Comparison of ENCODE assay signal across 8 cellular contexts in genomic region chr17:7260601-7261376, GRCh38. TPM values are rescaled to one million over a fixed set of nuclear protein-coding genes. Genes with fewer than 3 reads are reported as not detected.
DNase-seq lines count a peak whose midpoint lies in the region; ATAC-seq and TF ChIP-seq lines count a peak whose summit lies in the region.

No MANE protein-coding gene starts in this region.

- intact Hi-C loops in ovary (cut with DNase I), result no loop called here

- H3K27ac ChIP-seq in ovary, result no peak overlapping the region

- WGBS in ovary, 3 donors, result 4 to 5% (median 5%) methylated on average over 36 to 53 of the region's 53 CpGs

- TF ChIP-seq POLR2A in ovary (IDR thresholded peaks at IDR 0.05), result no peak

- H3K36me3 ChIP-seq in ovary, result no peaks in the 10 kb centered on the region

- H3K27me3 ChIP-seq in ovary, result peaks cover 7% of the 10 kb centered on the region

- TF ChIP-seq CTCF in fibroblast of villous mesenchyme (IDR thresholded peaks at IDR 0.05; ENCODE audit: insufficient read depth, low read depth, low read length), result no peak
- TF ChIP-seq CTCF in ovary (IDR thresholded peaks at IDR 0.05), result no peak

- peak overlapping the region; percentile 53 for H3K4me3 ChIP-seq in fibroblast of villous mesenchyme (ENCODE audit: low read depth, low read length)
- H3K4me3 ChIP-seq in ovary, result peak overlapping the region; percentile 33

- ATAC-seq in GM19324 (IDR thresholded peaks at IDR 0.05; ENCODE audit: low FRiP score, unreplicated experiment) (no peak), GM18861 (IDR thresholded peaks at IDR 0.05; ENCODE audit: unreplicated experiment) (no peak)

- DNase-seq in activated gamma-delta T cell treated with Interleukin-2 at 50 U/mL for 16 hours, result peak; percentile 42
- no peak for DNase-seq in activated gamma-delta T cell (lab: John Stamatoyannopoulos, UW)
- DNase-seq in activated CD4-positive, alpha-beta T cell treated with anti-CD3 and anti-CD28 coated beads, Interleukin-2, amount 50 U/mL, for 48 hours, result peak; percentile 49 to 54
- DNase-seq in fibroblast of villous mesenchyme (ENCODE audit: low read depth), result no peak
- DNase-seq in ovary, result peak in 1 of 5 donors; percentile 29
- DNase-seq in cerebellar nuclear complex (lab: John Stamatoyannopoulos, UW), result no peak

- H3K9me3 ChIP-seq in ovary, result no peaks in the 10 kb centered on the region

- TF ChIP-seq EP300 in ovary (IDR thresholded peaks at IDR 0.05), result no peak

- H3K4me1 ChIP-seq in ovary (ENCODE audit: insufficient read depth), result peaks cover 11% of the 10 kb centered on the region

RNA-seq across cellular contexts. Expression of gene CLDN7, which starts 1.5 kb away (rescaled TPM):
- total RNA-seq in fibroblast of villous mesenchyme, result 2.9 and 5.2 TPM in 2 replicates
- total RNA-seq in ovary, result 100 to 1,000 TPM in 1 of 7 donors, 1 to 10 TPM in 4, under 1 TPM in 1, not detected in 1; 0.53 to 102 (median 6.3) TPM
- polyA plus RNA-seq in ovary, result 1 to 10 TPM in 1 of 2 donors, under 1 TPM in 1; 0.27 to 1.1 TPM

RNA-seq across cellular contexts. Expression of gene ELP5, which starts 8.8 kb away (rescaled TPM):
- total RNA-seq in fibroblast of villous mesenchyme (29.6 and 36.3 TPM in 2 replicates), ovary (10 to 100 TPM; 18.7 to 55.7 (median 40.6) TPM)
- 10 to 100 TPM; 35.1 to 56.0 TPM for polyA plus RNA-seq in ovary

RNA-seq across cellular contexts. Expression of gene CTDNEP1, which starts 9.3 kb away (rescaled TPM):
- total RNA-seq in fibroblast of villous mesenchyme (24.5 and 34.1 TPM in 2 replicates), ovary (100 to 1,000 TPM in 5 of 7 donors, 10 to 100 TPM in 2; 42.3 to 136 (median 123) TPM)
- 100 to 1,000 TPM in 1 of 2 donors, 10 to 100 TPM in 1; 82.5 to 256 TPM for polyA plus RNA-seq in ovary

RNA-seq across cellular contexts. Expression of gene GABARAP, which starts 18.5 kb away (rescaled TPM):
- total RNA-seq in fibroblast of villous mesenchyme (225 and 265 TPM in 2 replicates), ovary (1,000 to 10,000 TPM in 1 of 7 donors, 100 to 1,000 TPM in 6; 526 to 1,303 (median 619) TPM)
- polyA plus RNA-seq in ovary, result 1,000 to 10,000 TPM in 1 of 2 donors, 100 to 1,000 TPM in 1; 763 to 1,518 TPM

RNA-seq across cellular contexts. Expression of gene SLC2A4, which starts 20.7 kb away (rescaled TPM):
- total RNA-seq in fibroblast of villous mesenchyme, result under 0.01 TPM in 1 of 2 replicates, not detected in the other
- total RNA-seq in ovary, result 1 to 10 TPM in 6 of 7 donors, under 1 TPM in 1; 0.83 to 9.8 (median 2.3) TPM
- 1 to 10 TPM; 3.4 to 4.1 TPM for polyA plus RNA-seq in ovary

Comparison
In these comparisons a context has a peak if more than half of its experiments do, and no peak if none do; other contexts are left out.
1. DNase-seq: peak in activated gamma-delta T cell treated with Interleukin-2 at 50 U/mL for 16 hours (single experiment) and activated CD4-positive, alpha-beta T cell treated with anti-CD3 and anti-CD28 coated beads, Interleukin-2, amount 50 U/mL, for 48 hours (2 of 2); none in activated gamma-delta T cell (single experiment), fibroblast of villous mesenchyme (single experiment) and cerebellar nuclear complex (0 of 2).